1 cellular context compared by ENCODE assay signal in genomic region chr22:41289681-41290080, GRCh38.
TF ChIP-seq lines count a peak whose summit lies in the region.

No MANE protein-coding gene starts in this region.

TF ChIP-seq in A549, 52 proteins besides CTCF, POLR2A, EP300 and RAD21:
- TF ChIP-seq NR3C1 (IDR thresholded peaks at IDR 0.05), result no peak
- TF ChIP-seq EHMT2 (IDR thresholded peaks at IDR 0.05; ENCODE audit: low read depth), result no peak
- no peak for TF ChIP-seq RNF2 (IDR thresholded peaks at IDR 0.05; ENCODE audit: borderline replicate concordance, low read depth)
- no peak for TF ChIP-seq MYC (IDR thresholded peaks at IDR 0.05; ENCODE audit: borderline replicate concordance, low read length)
- no peak for TF ChIP-seq PBX3 (IDR thresholded peaks at IDR 0.05)
- no peak for TF ChIP-seq CBX2 (IDR thresholded peaks at IDR 0.05; ENCODE audit: borderline replicate concordance, low read depth)
- TF ChIP-seq GATA3 (IDR thresholded peaks at IDR 0.05; ENCODE audit: borderline replicate concordance), result no peak
- no peak for TF ChIP-seq POLR2AphosphoS2 (conservative IDR thresholded peaks at IDR 0.05; ENCODE audit: low read length)
- no peak for TF ChIP-seq KDM5A (IDR thresholded peaks at IDR 0.05)
- TF ChIP-seq E2F6 (IDR thresholded peaks at IDR 0.05; ENCODE audit: borderline replicate concordance, low read depth), result no peak
- TF ChIP-seq ZSCAN20 (CRISPR knock-in tag; IDR thresholded peaks at IDR 0.05), result no peak
- TF ChIP-seq TP53 (CRISPR knock-in tag; IDR thresholded peaks at IDR 0.05), result no peak
- no peak for TF ChIP-seq HDAC2 (IDR thresholded peaks at IDR 0.05)
- no peak for TF ChIP-seq CHD2 (IDR thresholded peaks at IDR 0.05; ENCODE audit: low read length, partially characterized antibody)
- TF ChIP-seq EHF (CRISPR knock-in tag; IDR thresholded peaks at IDR 0.05), result no peak
- no peak for TF ChIP-seq HMGXB4 (CRISPR knock-in tag; IDR thresholded peaks at IDR 0.05; ENCODE audit: borderline replicate concordance)
- TF ChIP-seq NPAS2 (CRISPR knock-in tag; IDR thresholded peaks at IDR 0.05; ENCODE audit: borderline replicate concordance), result no peak
- TF ChIP-seq JUNB (IDR thresholded peaks at IDR 0.05), result no peak
